ENCODE assay signal across 34 cellular contexts in genomic region chr1:237690656-237691055, GRCh38.
"Had no signal": no experiment of that assay in that cellular context is flagged by ENCODE, and none has a peak within 500 bp of the region (broad histone marks: within the 10 kb centered on the region; RNA-seq: fewer than 3 reads in every experiment).

No MANE protein-coding gene starts in this region.

- DNase-seq: Karpas-422, Kasumi-1, KG1, MG63, MM.1S, MV-4-11, NCI-H1048, NCI-H1092, NCI-H1092 treated with DMSO at 0.1 percent for 48 hours, NCI-H1105, NCI-H1105 treated with DMSO at 0.1 percent for 48 hours, NCI-H1417, NCI-H1417 treated with DMSO at 0.1 percent for 48 hours, NCI-H1436, NCI-H146, NCI-H1694, NCI-H1694 treated with DMSO at 0.1 percent for 48 hours, NCI-H187, NCI-H187 treated with DMSO at 0.1 percent for 48 hours, NCI-H1930, NCI-H2029, NCI-H2029 treated with DMSO at 0.1 percent for 48 hours, NCI-H2081, NCI-H2081 treated with DMSO at 0.1 percent for 48 hours, NCI-H2107, NCI-H2171, NCI-H2171 treated with DMSO at 0.1 percent for 48 hours, NCI-H2227 treated with DMSO at 0.1 percent for 48 hours, NCI-H226, NCI-H345, NCI-H446, NCI-H446 treated with DMSO at 0.1 percent for 48 hours, NCI-H510A had no signal

- H3K4me3 ChIP-seq: MG63 had no signal

- H3K9me3 ChIP-seq: MG63 had no signal

- H3K27me3 ChIP-seq: MG63 had no signal

- H3K36me3 ChIP-seq: MG63 had no signal

- H3K27ac ChIP-seq: KMS-11 had no signal
